13 cellular contexts compared by ENCODE assay signal in the genomic region with DNA sequence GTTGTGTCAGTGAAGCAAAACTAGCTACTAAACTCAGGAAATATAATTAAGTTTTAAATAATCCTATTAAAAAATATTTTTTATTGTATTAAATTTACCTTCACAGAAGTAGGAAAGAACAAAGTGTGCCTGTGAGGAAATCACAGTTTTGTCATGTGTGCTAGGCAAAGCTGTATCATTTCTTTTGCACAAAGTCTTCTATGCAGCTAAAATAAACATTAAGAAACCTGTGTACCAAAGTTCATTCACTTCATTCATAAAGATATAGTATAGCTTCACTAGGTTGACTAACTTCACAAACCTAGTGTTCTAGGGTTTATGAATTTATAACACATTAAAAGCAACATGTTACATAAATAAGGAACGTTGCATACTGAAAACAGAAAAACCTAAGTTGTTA.
A peak's percentile ranks its signal among the peaks of the same experiment; 100 is the strongest.
DNase-seq lines count a peak whose midpoint lies in the region; ATAC-seq and TF ChIP-seq lines count a peak whose summit lies in the region.
"Had no signal": no experiment of that assay in that cellular context is flagged by ENCODE, and none has a peak within 500 bp of the region (broad histone marks: within the 10 kb centered on the region; RNA-seq: fewer than 3 reads in every experiment).

No MANE protein-coding gene starts in this region.

- H3K4me3 ChIP-seq in HCT116 (replicated peaks in 1 of 2; ENCODE audit: low read depth in 1 of 2, low read length in 2 of 2) (no peak overlapping the region), right lobe of liver (no peak overlapping the region), dorsolateral prefrontal cortex (no peak overlapping the region)
- H3K4me3 ChIP-seq: HAP-1 had no signal

- TF ChIP-seq RAD21 in HCT116 (IDR thresholded peaks at IDR 0.05; ENCODE audit: low read depth), result no peak

- no peak for DNase-seq in HCT116 (ENCODE audit: low read depth, low spot score)
- peak; percentile 34 for DNase-seq in iris pigment epithelial cell (ENCODE audit: low read depth)
- no peak for DNase-seq in right lobe of liver
- DNase-seq in NCI-H2029 treated with DMSO at 0.1 percent for 48 hours (lab: John Stamatoyannopoulos, UW), result no peak
- no peak for DNase-seq in SIG-M5 (lab: John Stamatoyannopoulos, UW)
- no peak for DNase-seq in head of caudate nucleus
- no peak for DNase-seq in dorsolateral prefrontal cortex
- DNase-seq: C1 segment of cervical spinal cord; CD4-positive, alpha-beta T cell; DMS79 treated with DMSO at 0.1 percent for 48 hours; GDM1; HFFc6 had no signal

- ATAC-seq in HCT116, result no peak
- ATAC-seq in right lobe of liver, result peak; percentile 41 to 60 (median 58)

- no peaks in the 10 kb centered on the region for H3K9me3 ChIP-seq in HCT116 (ENCODE audit: control insufficient read depth in 1 of 2, insufficient read depth in 1 of 2, low read depth in 1 of 2, low read length in 2 of 2)
- H3K9me3 ChIP-seq in right lobe of liver, result no peaks in the 10 kb centered on the region
- H3K9me3 ChIP-seq: HAP-1 had no signal

- no peak for TF ChIP-seq CTCF in HCT116 (IDR thresholded peaks at IDR 0.05 in 2 of 3, conservative IDR thresholded peaks at IDR 0.05 in 1 of 3; ENCODE audit: borderline replicate concordance in 1 of 3, insufficient read depth in 1 of 3, low read depth in 2 of 3, low read length in 2 of 3)
- TF ChIP-seq CTCF in right lobe of liver (IDR thresholded peaks at IDR 0.05), result no peak
- TF ChIP-seq CTCF in dorsolateral prefrontal cortex (IDR thresholded peaks at IDR 0.05 in 54 of 56, conservative IDR thresholded peaks at IDR 0.05 in 2 of 56; ENCODE audit: low read depth in 1 of 56, partially characterized antibody in 56 of 56), result no peak

- intact Hi-C loops in HCT116 (cut with micrococcal nuclease) (no loop called here), right lobe of liver (cut with DNase I) (no loop called here), head of caudate nucleus (cut with DNase I) (no loop called here), dorsolateral prefrontal cortex (cut with DNase I) (no loop called here)

- CTCF ChIA-PET in HCT116 (lab: Charles Lee), result interaction anchor here (1.0 kb wide), 1 partner anchor 35 kb away, joined by 3 read pairs; no protein-coding TSS in a partner anchor

- RAD21 ChIA-PET in HCT116 (lab: Charles Lee; ENCODE audit: low non-redundant PET in 1 of 2, low total read pairs in 2 of 2, uncharacterized antibody in 2 of 2, unreplicated experiment in 2 of 2), result no interaction called here

- H3K79me2 ChIP-seq in HCT116 (ENCODE audit: insufficient read depth, low read length), result peaks cover 7% of the 10 kb centered on the region

- H3K27ac ChIP-seq in HCT116 (ENCODE audit: low read depth, low read length) (no peak overlapping the region), right lobe of liver (no peak overlapping the region), dorsolateral prefrontal cortex (no peak overlapping the region)

- no TSS peak for BruUV-seq in HCT116 (replicated peaks; lab: Mats Ljungman, UMichigan)

- peak overlapping the region; percentile 37; the same call in 1 of the 2 replicates for H3K4me2 ChIP-seq in HCT116 (ENCODE audit: low read length)

- no peaks in the 10 kb centered on the region for H4K20me1 ChIP-seq in HCT116 (ENCODE audit: insufficient read depth)

- H3K4me1 ChIP-seq in HCT116 (ENCODE audit: control insufficient read depth in 1 of 2, insufficient read depth in 2 of 2, low read length in 2 of 2) (peaks cover 2 to 23% of the 10 kb centered on the region in 2 experiments; a peak in 3 of 4 replicates), right lobe of liver (peaks cover 0 to 10% (median 0%) of the 10 kb centered on the region in 4 donors)
- H3K4me1 ChIP-seq: HAP-1 had no signal

- WGBS in right lobe of liver (ENCODE audit: insufficient coverage, low coverage, low lambda C conversion rate, missing lambda C conversion rate), result 57% methylated on average over 1 of the region's 1 CpG

- H3K27me3 ChIP-seq in HCT116 (ENCODE audit: insufficient read depth, low read length), result no peaks in the 10 kb centered on the region
- H3K27me3 ChIP-seq in right lobe of liver, result no peaks in the 10 kb centered on the region
- no peaks in the 10 kb centered on the region for H3K27me3 ChIP-seq in dorsolateral prefrontal cortex

- no peaks in the 10 kb centered on the region for H3K9me2 ChIP-seq in HCT116 (ENCODE audit: insufficient read depth)

- no peak overlapping the region for H2AFZ ChIP-seq in HCT116 (ENCODE audit: low read depth, low read length, poor library complexity, severe bottlenecking)

- POLR2A ChIA-PET in HCT116 (lab: Charles Lee), result no interaction called here

- peaks cover 7 to 42% of the 10 kb centered on the region in 2 experiments; a peak in 3 of 4 replicates for H3K36me3 ChIP-seq in HCT116 (ENCODE audit: control insufficient read depth in 1 of 2, insufficient read depth in 2 of 2, low read length in 2 of 2)
- peaks cover 0 to 36% (median 3%) of the 10 kb centered on the region in 4 donors for H3K36me3 ChIP-seq in right lobe of liver

- H3K9ac ChIP-seq in HCT116 (ENCODE audit: low read length), result no peak overlapping the region

- no peak for TF ChIP-seq POLR2A in HCT116 (IDR thresholded peaks at IDR 0.05; ENCODE audit: borderline replicate concordance, extremely low read depth, insufficient read depth, insufficient read length)
- no peak for TF ChIP-seq POLR2A in right lobe of liver (IDR thresholded peaks at IDR 0.05)

TF ChIP-seq in HCT116, 20 proteins besides CTCF, POLR2A, EP300 and RAD21:
- TF ChIP-seq FOSL1 (IDR thresholded peaks at IDR 0.05; ENCODE audit: low read depth), result no peak
- TF ChIP-seq EZH2 (IDR thresholded peaks at IDR 0.05), result no peak
- no peak for TF ChIP-seq SP1 (IDR thresholded peaks at IDR 0.05; ENCODE audit: low read depth)
- TF ChIP-seq POLR2AphosphoS5 (IDR thresholded peaks at IDR 0.05; ENCODE audit: low read depth, low read length), result no peak
- TF ChIP-seq, protein P1, sequence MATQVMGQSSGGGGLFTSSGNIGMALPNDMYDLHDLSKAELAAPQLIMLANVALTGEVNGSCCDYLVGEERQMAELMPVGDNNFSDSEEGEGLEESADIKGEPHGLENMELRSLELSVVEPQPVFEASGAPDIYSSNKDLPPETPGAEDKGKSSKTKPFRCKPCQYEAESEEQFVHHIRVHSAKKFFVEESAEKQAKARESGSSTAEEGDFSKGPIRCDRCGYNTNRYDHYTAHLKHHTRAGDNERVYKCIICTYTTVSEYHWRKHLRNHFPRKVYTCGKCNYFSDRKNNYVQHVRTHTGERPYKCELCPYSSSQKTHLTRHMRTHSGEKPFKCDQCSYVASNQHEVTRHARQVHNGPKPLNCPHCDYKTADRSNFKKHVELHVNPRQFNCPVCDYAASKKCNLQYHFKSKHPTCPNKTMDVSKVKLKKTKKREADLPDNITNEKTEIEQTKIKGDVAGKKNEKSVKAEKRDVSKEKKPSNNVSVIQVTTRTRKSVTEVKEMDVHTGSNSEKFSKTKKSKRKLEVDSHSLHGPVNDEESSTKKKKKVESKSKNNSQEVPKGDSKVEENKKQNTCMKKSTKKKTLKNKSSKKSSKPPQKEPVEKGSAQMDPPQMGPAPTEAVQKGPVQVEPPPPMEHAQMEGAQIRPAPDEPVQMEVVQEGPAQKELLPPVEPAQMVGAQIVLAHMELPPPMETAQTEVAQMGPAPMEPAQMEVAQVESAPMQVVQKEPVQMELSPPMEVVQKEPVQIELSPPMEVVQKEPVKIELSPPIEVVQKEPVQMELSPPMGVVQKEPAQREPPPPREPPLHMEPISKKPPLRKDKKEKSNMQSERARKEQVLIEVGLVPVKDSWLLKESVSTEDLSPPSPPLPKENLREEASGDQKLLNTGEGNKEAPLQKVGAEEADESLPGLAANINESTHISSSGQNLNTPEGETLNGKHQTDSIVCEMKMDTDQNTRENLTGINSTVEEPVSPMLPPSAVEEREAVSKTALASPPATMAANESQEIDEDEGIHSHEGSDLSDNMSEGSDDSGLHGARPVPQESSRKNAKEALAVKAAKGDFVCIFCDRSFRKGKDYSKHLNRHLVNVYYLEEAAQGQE (IDR thresholded peaks at IDR 0.05; ENCODE audit: low read depth), result no peak
- no peak for TF ChIP-seq EZH2phosphoT487 (IDR thresholded peaks at IDR 0.05; ENCODE audit: borderline replicate concordance)
- TF ChIP-seq SIN3A (IDR thresholded peaks at IDR 0.05; ENCODE audit: low read depth), result no peak
- no peak for TF ChIP-seq CBX3 (IDR thresholded peaks at IDR 0.05; ENCODE audit: low read depth)
- TF ChIP-seq ELF1 (IDR thresholded peaks at IDR 0.05; ENCODE audit: borderline replicate concordance, low read depth), result no peak
- TF ChIP-seq, protein P2, sequence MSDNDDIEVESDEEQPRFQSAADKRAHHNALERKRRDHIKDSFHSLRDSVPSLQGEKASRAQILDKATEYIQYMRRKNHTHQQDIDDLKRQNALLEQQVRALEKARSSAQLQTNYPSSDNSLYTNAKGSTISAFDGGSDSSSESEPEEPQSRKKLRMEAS (IDR thresholded peaks at IDR 0.05), result no peak
- TF ChIP-seq, protein P3, sequence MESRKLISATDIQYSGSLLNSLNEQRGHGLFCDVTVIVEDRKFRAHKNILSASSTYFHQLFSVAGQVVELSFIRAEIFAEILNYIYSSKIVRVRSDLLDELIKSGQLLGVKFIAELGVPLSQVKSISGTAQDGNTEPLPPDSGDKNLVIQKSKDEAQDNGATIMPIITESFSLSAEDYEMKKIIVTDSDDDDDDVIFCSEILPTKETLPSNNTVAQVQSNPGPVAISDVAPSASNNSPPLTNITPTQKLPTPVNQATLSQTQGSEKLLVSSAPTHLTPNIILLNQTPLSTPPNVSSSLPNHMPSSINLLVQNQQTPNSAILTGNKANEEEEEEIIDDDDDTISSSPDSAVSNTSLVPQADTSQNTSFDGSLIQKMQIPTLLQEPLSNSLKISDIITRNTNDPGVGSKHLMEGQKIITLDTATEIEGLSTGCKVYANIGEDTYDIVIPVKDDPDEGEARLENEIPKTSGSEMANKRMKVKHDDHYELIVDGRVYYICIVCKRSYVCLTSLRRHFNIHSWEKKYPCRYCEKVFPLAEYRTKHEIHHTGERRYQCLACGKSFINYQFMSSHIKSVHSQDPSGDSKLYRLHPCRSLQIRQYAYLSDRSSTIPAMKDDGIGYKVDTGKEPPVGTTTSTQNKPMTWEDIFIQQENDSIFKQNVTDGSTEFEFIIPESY (IDR thresholded peaks at IDR 0.05; ENCODE audit: extremely low read depth, insufficient replicate concordance, low read length), result no peak
- TF ChIP-seq TCF7L2 (IDR thresholded peaks at IDR 0.05; ENCODE audit: borderline replicate concordance, extremely low read depth, insufficient read depth, insufficient read length), result no peak
- TF ChIP-seq JUND (IDR thresholded peaks at IDR 0.05), result no peak
- TF ChIP-seq SRF (IDR thresholded peaks at IDR 0.05; ENCODE audit: low read depth), result no peak
- TF ChIP-seq CEBPB (IDR thresholded peaks at IDR 0.05; ENCODE audit: low read depth), result no peak
- TF ChIP-seq ZFX (IDR thresholded peaks at IDR 0.05), result no peak
TF ChIP-seq in HCT116: peak in this region for 0.
